Comparison of ENCODE assay signal across 16 cellular contexts in the genomic region with DNA sequence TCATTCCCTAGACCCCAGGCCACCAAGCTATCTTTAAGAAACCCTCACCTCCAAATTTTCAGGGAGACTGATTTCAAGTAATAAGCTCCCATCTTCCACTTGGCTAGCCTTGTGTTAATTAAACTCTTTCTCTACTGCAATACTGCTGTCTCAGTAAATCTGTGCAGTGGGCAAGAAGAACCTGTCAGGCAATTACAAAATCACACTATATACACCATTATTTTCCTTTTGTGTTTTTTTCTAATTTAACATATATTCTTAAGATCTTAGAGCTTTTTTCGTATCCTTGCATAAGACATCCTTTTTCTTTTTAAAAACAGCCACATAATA. TPM values are rescaled to one million over a fixed set of nuclear protein-coding genes. Genes with fewer than 3 reads are reported as not detected.
A peak's percentile ranks its signal among the peaks of the same experiment; 100 is the strongest.
DNase-seq lines count a peak whose midpoint lies in the region; ATAC-seq, FAIRE-seq and TF ChIP-seq lines count a peak whose summit lies in the region.
"Had no signal": no experiment of that assay in that cellular context is flagged by ENCODE, and none has a peak within 500 bp of the region (broad histone marks: within the 10 kb centered on the region; RNA-seq: fewer than 3 reads in every experiment).

No MANE protein-coding gene starts in this region.

- H3K27me3 ChIP-seq in AG04450 (ENCODE audit: control insufficient read depth, insufficient read depth, low read length) (no peaks in the 10 kb centered on the region), IMR-90 (ENCODE audit: control insufficient read depth, insufficient read depth, low read length) (no peaks in the 10 kb centered on the region), esophagus muscularis mucosa (no peaks in the 10 kb centered on the region)
- H3K27me3 ChIP-seq: upper lobe of right lung had no signal

- no peaks in the 10 kb centered on the region for H3K79me1 ChIP-seq in IMR-90 (ENCODE audit: low read depth in 1 of 2, low read length in 2 of 2)

- H2BK120ac ChIP-seq in IMR-90 (ENCODE audit: low read depth, low read length), result peak overlapping the region; percentile 82; the same call in 1 of the 2 replicates

- peak overlapping the region; percentile 98 for H3K27ac ChIP-seq in AG04450 (ENCODE audit: low read depth, low read length)
- H3K27ac ChIP-seq in IMR-90 (ENCODE audit: insufficient read depth, low read length), result peak overlapping the region; percentile 92
- peak overlapping the region; percentile 82 for H3K27ac ChIP-seq in epithelial cell of prostate
- peak overlapping the region in 12 of 21 experiments; percentile 18 to 78 (median 60) for H3K27ac ChIP-seq in skin epidermis
- no peak overlapping the region for H3K27ac ChIP-seq in esophagus muscularis mucosa (replicated peaks in 1 of 4)
- H3K27ac ChIP-seq in caudate nucleus (ENCODE audit: low read depth, low read length), result no peak overlapping the region
- H3K27ac ChIP-seq: upper lobe of right lung, WERI-Rb-1 had no signal

- H3K4me2 ChIP-seq in IMR-90 (ENCODE audit: low read depth, low read length), result peak overlapping the region; percentile 59; the same call in 1 of the 2 replicates

- DNase-seq in AG04450 (ENCODE audit: low read depth, low spot score) (no peak), IMR-90 (no peak), epithelial cell of prostate (ENCODE audit: low read depth, low spot score) (no peak), H54 (ENCODE audit: insufficient read length, low spot score) (no peak), esophagus muscularis mucosa (ENCODE audit: extremely low spot score) (no peak), caudate nucleus (lab: John Stamatoyannopoulos, UW) (no peak)
- DNase-seq: activated CD8-positive, alpha-beta memory T cell treated with anti-CD3 and anti-CD28 coated beads for 24 hours; activated effector memory CD4-positive, alpha-beta T cell treated with Interleukin-2 at 50 U/mL for 16 hours; H7; left colon; naive thymus-derived CD8-positive, alpha-beta T cell; NCI-H1048; upper lobe of right lung; WERI-Rb-1 had no signal

- no peak for TF ChIP-seq EP300 in esophagus muscularis mucosa (IDR thresholded peaks at IDR 0.05)

- CTCF ChIA-PET in AG04450 (lab: Charles Lee), result interaction anchor here (4.8 to 7.6 kb wide), 2 partner anchors 72 to 99 kb away, joined by 46 to 164 read pairs; no protein-coding TSS in a partner anchor
- CTCF ChIA-PET in IMR-90 (lab: Yijun Ruan, JAX), result interaction anchor here (2.0 kb wide), 1 partner anchor 100 kb away, joined by 9 read pairs; no protein-coding TSS in a partner anchor

- H2AK9ac ChIP-seq in IMR-90 (replicated peaks; ENCODE audit: low read depth, low read length, poor library complexity), result no peak overlapping the region

- BruUV-seq in IMR-90 (replicated peaks; lab: Mats Ljungman, UMichigan), result no TSS peak

- no CpG with 5 or more reads among the region's 1 CpG for WGBS in IMR-90 (ENCODE audit: extremely low coverage in 2 of 2, insufficient read length in 1 of 2), 2 experiments
- 97% methylated on average over 1 of the region's 1 CpG for WGBS in esophagus muscularis mucosa

- H3K9ac ChIP-seq in IMR-90 (ENCODE audit: low read depth, low read length), result no peak overlapping the region

- intact Hi-C loops in IMR-90 (cut with micrococcal nuclease), result loop anchor here (5.0 to 10.0 kb wide), 2 partner anchors 199 to 652 kb away; no protein-coding TSS in a partner anchor
- intact Hi-C loops in esophagus muscularis mucosa (cut with DNase I), result no loop called here

- H3K56ac ChIP-seq in IMR-90 (ENCODE audit: extremely low read depth, insufficient read depth, low read length), result no peak overlapping the region

- H2AK5ac ChIP-seq in IMR-90 (ENCODE audit: low read depth, low read length), result 0 out of 2 replicates have a peak overlapping the region, but pooled peaks have one; percentile 3

- FAIRE-seq in H54 (lab: Jason Lieb, UNC), result no peak

- TF ChIP-seq CTCF in AG04450 (IDR thresholded peaks at IDR 0.05; ENCODE audit: low read depth, low read length) (no peak), IMR-90 (conservative IDR thresholded peaks at IDR 0.05; ENCODE audit: low read depth, low read length) (no peak), esophagus muscularis mucosa (IDR thresholded peaks at IDR 0.05) (no peak)

- H3K9me3 ChIP-seq in AG04450 (ENCODE audit: control insufficient read depth, insufficient read depth, low read length), result no peaks in the 10 kb centered on the region; the same call in 1 of the 2 replicates
- peaks cover 5% of the 10 kb centered on the region; the same call in 1 of the 2 replicates for H3K9me3 ChIP-seq in IMR-90 (ENCODE audit: control insufficient read depth, insufficient read depth, low read length)
- peaks cover 0 to 17% (median 10%) of the 10 kb centered on the region in 4 donors for H3K9me3 ChIP-seq in esophagus muscularis mucosa

- no peak overlapping the region for H3K23ac ChIP-seq in IMR-90 (ENCODE audit: low read depth, low read length)

- H3K4me3 ChIP-seq in AG04450 (ENCODE audit: low read depth, low read length) (no peak overlapping the region), IMR-90 (ENCODE audit: insufficient read depth, low read depth, low read length) (no peak overlapping the region), skin epidermis (no peak overlapping the region), esophagus muscularis mucosa (no peak overlapping the region)
- H3K4me3 ChIP-seq: upper lobe of right lung had no signal

- dilution Hi-C loops in IMR-90 (cut with HindIII; ENCODE audit: low sequenced_read_pairs, unreplicated experiment), result no loop called here

- POLR2A ChIA-PET in AG04450 (lab: Yijun Ruan, JAX) (interaction anchor here (0.7 to 1.3 kb wide), 2 partner anchors 38 to 1248 kb away, joined by 3 to 4 read pairs; a partner anchor contains a TSS), IMR-90 (lab: Charles Lee; ENCODE audit: unreplicated experiment) (no interaction called here)

- peak overlapping the region; percentile 81 for H2BK5ac ChIP-seq in IMR-90 (ENCODE audit: low read depth, low read length, poor library complexity, severe bottlenecking)

- peak overlapping the region; percentile 86 for H4K5ac ChIP-seq in IMR-90 (ENCODE audit: low read depth, low read length)

- no peak overlapping the region for H4K91ac ChIP-seq in IMR-90 (ENCODE audit: insufficient read depth, low read depth, low read length)

- H3K4ac ChIP-seq in IMR-90 (ENCODE audit: low read depth, low read length), result peak overlapping the region; percentile 62

- peak overlapping the region; percentile 86 for H3K18ac ChIP-seq in IMR-90 (ENCODE audit: low read depth, low read length)

- TF ChIP-seq RAD21 in IMR-90 (IDR thresholded peaks at IDR 0.05; ENCODE audit: low read length), result no peak

- TF ChIP-seq POLR2A in IMR-90 (IDR thresholded peaks at IDR 0.05; ENCODE audit: low read depth, low read length) (no peak), H54 (IDR thresholded peaks at IDR 0.05; ENCODE audit: low read depth, low read length) (no peak), esophagus muscularis mucosa (IDR thresholded peaks at IDR 0.05; ENCODE audit: low read depth) (no peak)

- peak overlapping the region; percentile 27; the same call in 1 of the 2 replicates for H2BK20ac ChIP-seq in IMR-90 (ENCODE audit: low read depth, low read length)

- peak overlapping the region; percentile 54 to 78; a peak in 3 of 4 replicates for H4K8ac ChIP-seq in IMR-90 (ENCODE audit: low read depth in 2 of 2, low read length in 2 of 2)

- in situ Hi-C loops in IMR-90 (cut with MboI; ENCODE audit: low sequenced_read_pairs), result no loop called here

- H3K36me3 ChIP-seq in IMR-90 (ENCODE audit: control insufficient read depth, insufficient read depth, low read length), result no peaks in the 10 kb centered on the region
- H3K36me3 ChIP-seq in esophagus muscularis mucosa, result no peaks in the 10 kb centered on the region
- H3K36me3 ChIP-seq: upper lobe of right lung, WERI-Rb-1 had no signal

- H3K4me1 ChIP-seq in IMR-90 (ENCODE audit: control insufficient read depth, insufficient read depth, low read length) (peaks cover 10% of the 10 kb centered on the region), esophagus muscularis mucosa (peaks cover 0 to 4% (median 0%) of the 10 kb centered on the region in 4 donors)
- H3K4me1 ChIP-seq: upper lobe of right lung had no signal

- 0 out of 3 replicates have a peak overlapping the region, but pooled peaks have one; percentile 38 for H2BK15ac ChIP-seq in IMR-90 (ENCODE audit: low read depth, low read length)

- ATAC-seq in IMR-90 (ENCODE audit: low read depth) (no peak), HG02870 (IDR thresholded peaks at IDR 0.05; ENCODE audit: unreplicated experiment) (no peak)
- ATAC-seq: naive thymus-derived CD8-positive, alpha-beta T cell had no signal

- 0 out of 2 replicates have a peak, but pooled peaks cover 2% of the 10 kb centered on the region for H3K9me1 ChIP-seq in IMR-90 (ENCODE audit: insufficient read depth, low read length)

- no peaks in the 10 kb centered on the region for H4K20me1 ChIP-seq in IMR-90 (ENCODE audit: insufficient read depth, low read length)

- peak overlapping the region; percentile 85 for H2AFZ ChIP-seq in IMR-90 (replicated peaks; ENCODE audit: low read length, poor library complexity)

- no peak overlapping the region for H3K14ac ChIP-seq in IMR-90 (replicated peaks; ENCODE audit: low read depth, low read length)

TF ChIP-seq in IMR-90, 13 proteins besides CTCF, POLR2A, EP300 and RAD21 (continues in another document):
- TF ChIP-seq RFX5 (IDR thresholded peaks at IDR 0.05; ENCODE audit: low read depth, low read length) (no peak), MAZ (IDR thresholded peaks at IDR 0.05; ENCODE audit: borderline replicate concordance, low read depth, low read length) (no peak), NFE2L2 (IDR thresholded peaks at IDR 0.05; ENCODE audit: low read depth, low read length) (no peak), SMC3 (IDR thresholded peaks at IDR 0.05; ENCODE audit: low read depth, low read length) (no peak), BHLHE40 (IDR thresholded peaks at IDR 0.05; ENCODE audit: low read depth, low read length) (no peak)

RNA-seq across cellular contexts. Expression of a gene that starts 7.7 kb away (rescaled TPM):
- polyA plus RNA-seq in AG04450 (2011; rRNA removed) (52.8 and 67.3 TPM in 2 replicates), IMR-90 (2012; rRNA removed) (30.4 and 35.0 TPM in 2 replicates)
- 21.2 and 38.3 TPM in 2 replicates for polyA minus RNA-seq in AG04450 (2011; rRNA and poly(A)+ RNA removed)
- total RNA-seq in IMR-90 (2012; rRNA removed) (59.5 and 70.8 TPM in 2 replicates), esophagus muscularis mucosa (10 to 100 TPM; 33.0 to 35.4 (median 34.3) TPM)
- polyA plus RNA-seq in IMR-90 (2012; cell fraction: cytosol; rRNA removed), result 9.1 and 14.6 TPM in 2 replicates
- polyA plus RNA-seq in IMR-90 (2012; cell fraction: nucleus; rRNA removed; ENCODE audit: low replicate concordance), result 2.6 and 20.7 TPM in 2 replicates

RNA-seq across cellular contexts. Expression of a gene that starts 38.0 kb away (rescaled TPM):
- 21.8 and 23.4 TPM in 2 replicates for polyA plus RNA-seq in AG04450 (2011; rRNA removed)
- polyA minus RNA-seq in AG04450 (2011; rRNA and poly(A)+ RNA removed), result 12.8 and 14.2 TPM in 2 replicates
- 18.9 and 19.2 TPM in 2 replicates for total RNA-seq in IMR-90 (2012; rRNA removed)
- polyA plus RNA-seq in IMR-90 (2012; rRNA removed), result 37.9 and 39.3 TPM in 2 replicates
- polyA plus RNA-seq in IMR-90 (2012; cell fraction: cytosol; rRNA removed), result 29.3 and 30.0 TPM in 2 replicates
- 23.0 and 24.2 TPM in 2 replicates for polyA plus RNA-seq in IMR-90 (2012; cell fraction: nucleus; rRNA removed; ENCODE audit: low replicate concordance)
- total RNA-seq in esophagus muscularis mucosa, result 100 to 1,000 TPM in 1 of 4 donors, 10 to 100 TPM in 3; 64.2 to 110 (median 71.5) TPM

Comparison
In these comparisons a context has a peak if more than half of its experiments do, and no peak if none do; other contexts are left out.
1. H3K27ac ChIP-seq: peak in AG04450 (single experiment), IMR-90 (single experiment), epithelial cell of prostate (single experiment) and skin epidermis (12 of 21); none in esophagus muscularis mucosa (0 of 4) and caudate nucleus (single experiment).